ENCODE assay signal across 8 cellular contexts in the genomic region with DNA sequence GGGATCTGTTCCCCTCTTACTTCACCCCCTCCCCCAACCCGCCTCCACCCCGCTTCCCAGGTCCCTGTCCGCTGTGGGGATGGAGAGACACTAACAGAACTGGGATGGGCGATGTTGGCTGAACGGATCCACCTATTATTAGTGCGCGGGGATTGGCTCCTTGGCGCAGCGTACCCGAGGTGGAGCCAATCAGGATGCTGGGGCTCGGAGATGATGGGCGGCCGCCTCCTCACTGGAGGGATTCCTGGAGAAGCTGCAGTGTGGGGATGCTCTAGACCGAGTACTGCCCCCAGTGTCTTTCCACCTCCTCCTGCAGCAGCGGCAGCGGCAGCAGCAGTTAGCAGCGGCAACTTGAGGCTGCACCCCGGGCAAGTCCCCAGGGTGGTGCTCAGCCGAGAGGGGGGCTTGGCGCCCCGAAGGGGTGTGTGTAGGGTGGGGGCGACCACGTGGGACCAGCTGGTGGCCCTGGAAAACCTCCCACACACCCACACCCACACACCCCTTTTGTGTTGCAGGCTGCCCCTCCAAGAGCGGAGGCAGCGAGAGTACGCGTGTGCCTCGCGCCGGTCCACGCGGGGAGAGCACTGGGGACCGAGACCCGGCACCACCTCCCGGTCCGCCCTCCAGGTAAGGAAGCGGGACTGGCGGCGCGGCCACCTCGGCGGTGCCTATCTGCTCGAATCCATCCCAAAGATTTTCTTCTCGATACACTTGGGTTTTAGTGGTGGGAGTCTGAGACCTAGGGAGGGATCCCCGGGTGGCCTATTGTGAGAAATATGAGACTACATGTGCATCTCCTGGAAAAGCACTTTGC. TPM values are rescaled to one million over a fixed set of nuclear protein-coding genes. Genes with fewer than 3 reads are reported as not detected.
DNase-seq lines count a peak whose midpoint lies in the region; ATAC-seq and TF ChIP-seq lines count a peak whose summit lies in the region.

Gene SYT1 (plus strand): TSS at position 292 of the 814 bp plus-strand sequence.

- H3K27ac ChIP-seq in WERI-Rb-1: peak within 1 kb of the TSS; percentile 82

- DNase-seq in Ammon's horn (ENCODE audit: low spot score) (peak; percentile 83), NCI-H1092 (lab: John Stamatoyannopoulos, UW) (peak; percentile 87), WERI-Rb-1 (peak; percentile 96), germinal center (ENCODE audit: low spot score) (peak; percentile 16), omental fat pad (ENCODE audit: low spot score) (peak; percentile 21)
- no peak for DNase-seq in central memory CD4-positive, alpha-beta T cell
- no peak for DNase-seq in activated T-cell treated with anti-CD3 and anti-CD28 coated beads, Interleukin-2, amount 50 U/mL, for 48 hours

- no peaks in the 10 kb centered on the region for H3K27me3 ChIP-seq in WERI-Rb-1 (ENCODE audit: insufficient read depth, low read depth, severe bottlenecking)

- H3K9me3 ChIP-seq in WERI-Rb-1 (ENCODE audit: severe bottlenecking): no peaks in the 10 kb centered on the region

- TF ChIP-seq CTCF in WERI-Rb-1 (IDR thresholded peaks at IDR 0.05; ENCODE audit: low read depth, low read length) (no peak), omental fat pad (IDR thresholded peaks at IDR 0.05) (no peak)

- peak; percentile 37 for ATAC-seq in GM19455 (IDR thresholded peaks at IDR 0.05; ENCODE audit: unreplicated experiment)
- peak; percentile 62 for ATAC-seq in omental fat pad (ENCODE audit: low FRiP score)

- H3K4me3 ChIP-seq in WERI-Rb-1 (ENCODE audit: low read depth, low read length): peak within 1 kb of the TSS; percentile 99

- H3K36me3 ChIP-seq in WERI-Rb-1: no peaks in the 10 kb centered on the region

RNA-seq across cellular contexts. Expression of gene SYT1, which starts in this region (rescaled TPM):
- total RNA-seq in omental fat pad: 1 to 10 TPM in 3 of 4 donors, under 1 TPM in 1; 0.72 to 3.1 (median 1.7) TPM

Comparison
In these comparisons a context has a peak if more than half of its experiments do, and no peak if none do; other contexts are left out.
1. DNase-seq: peak in Ammon's horn (single experiment), NCI-H1092 (single experiment), WERI-Rb-1 (single experiment), germinal center (single experiment) and omental fat pad (single experiment); none in central memory CD4-positive, alpha-beta T cell (single experiment) and activated T-cell treated with anti-CD3 and anti-CD28 coated beads, Interleukin-2, amount 50 U/mL, for 48 hours (0 of 2).